ENCODE assay signal across 24 cellular contexts in the genomic region with DNA sequence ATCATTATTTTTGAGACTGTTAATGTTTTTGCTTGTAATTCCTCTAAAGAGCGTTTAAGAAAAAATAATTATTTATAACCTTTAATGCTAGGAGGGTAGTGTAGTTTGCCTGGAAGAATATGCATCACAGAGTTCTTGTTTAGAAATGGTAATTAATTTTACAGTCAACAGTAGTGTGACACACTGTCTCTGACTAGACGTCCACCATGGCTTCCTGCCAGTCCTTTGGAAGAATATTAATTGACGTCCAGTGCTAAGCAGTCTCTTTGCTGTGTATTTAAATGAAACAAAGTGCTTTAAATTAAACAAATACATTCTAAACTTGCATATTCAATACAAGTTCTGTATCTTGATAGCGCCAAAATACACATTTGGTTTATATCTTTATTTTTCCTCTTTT.
"Had no signal": no experiment of that assay in that cellular context is flagged by ENCODE, and none has a peak within 500 bp of the region (broad histone marks: within the 10 kb centered on the region; RNA-seq: fewer than 3 reads in every experiment).

No MANE protein-coding gene starts in this region.

- H3K27me3 ChIP-seq: ascending aorta, breast epithelium, neutrophil, suprapubic skin, tibial nerve had no signal

- FAIRE-seq: endothelial cell of umbilical vein, keratinocyte, small intestine had no signal

- H3K27ac ChIP-seq: ascending aorta, breast epithelium, neutrophil, suprapubic skin, VCaP had no signal

- DNase-seq: activated CD4-positive, alpha-beta memory T cell treated with anti-CD3 and anti-CD28 coated beads for 36 hours; activated CD4-positive, alpha-beta T cell treated with anti-CD3 and anti-CD28 coated beads for 4 hours; activated CD8-positive, alpha-beta memory T cell treated with anti-CD3 and anti-CD28 coated beads, Interleukin-2, amount 50 U/mL, for 4 hours; activated effector memory CD4-positive, alpha-beta T cell treated with anti-CD3 and anti-CD28 coated beads, Interleukin-2, amount 50 U/mL, for 16 hours; activated naive CD4-positive, alpha-beta T cell treated with anti-CD3 and anti-CD28 coated beads for 36 hours; activated naive CD8-positive, alpha-beta T cell treated with anti-CD3 and anti-CD28 coated beads, Interleukin-2, amount 10 ng/mL, durations not matched to agents 7 days and 5 days; activated T-cell treated with anti-CD3 and anti-CD28 coated beads, Interleukin-2, amount 50 U/mL, for 1 hour; central memory CD4-positive, alpha-beta T cell; foreskin fibroblast; hippocampal formation; mesendoderm; natural killer cell; small intestine; stimulated activated naive CD4-positive, alpha-beta T cell; T-helper 1 cell had no signal

- H3K36me3 ChIP-seq: ascending aorta, breast epithelium, neutrophil, suprapubic skin, tibial nerve had no signal

- H3K4me3 ChIP-seq: ascending aorta, breast epithelium, lung, suprapubic skin, tibial nerve had no signal

- H3K9me3 ChIP-seq: ascending aorta, breast epithelium, neutrophil, suprapubic skin, tibial nerve had no signal
